8 cellular contexts compared by ENCODE assay signal in genomic region chr7:36967387-36967786, GRCh38.
DNase-seq lines count a peak whose midpoint lies in the region; ATAC-seq and TF ChIP-seq lines count a peak whose summit lies in the region.

No MANE protein-coding gene starts in this region.

- CTCF ChIA-PET in Panc1 (lab: Charles Lee) = interaction anchor here (0.6 to 1.3 kb wide), 5 partner anchors 13 to 215 kb away, joined by 3 to 7 read pairs (median 4); no protein-coding TSS in a partner anchor

- H3K9me3 ChIP-seq in HAP-1 (no peaks in the 10 kb centered on the region), Panc1 (ENCODE audit: control insufficient read depth, insufficient read depth, low read depth, low read length) (peaks cover 19% of the 10 kb centered on the region; the same call in 1 of the 2 replicates)

- TF ChIP-seq CTCF in Panc1 (IDR thresholded peaks at IDR 0.05) (peak; percentile 70), endothelial cell (IDR thresholded peaks at IDR 0.05; ENCODE audit: unreplicated experiment) (peak; percentile 87)

- H3K4me3 Mint-ChIP-seq in endothelial cell (ENCODE audit: unreplicated experiment) = no peak overlapping the region
- H3K4me3 Mint-ChIP-seq in stimulated activated memory B cell treated with anti-CD40 and anti-IgM and Interleukin-4, amounts not matched to agents 10 μg/mL and 1 μg/mL and 100 μg/mL, for 72 hours = no peak overlapping the region

- intact Hi-C loops in Panc1 (cut with micrococcal nuclease; ENCODE audit: unreplicated experiment) = no loop called here

- peak; percentile 71 for ATAC-seq in Panc1
- ATAC-seq in stimulated activated memory B cell treated with anti-CD40 and anti-IgM and Interleukin-4, amounts not matched to agents 10 μg/mL and 1 μg/mL and 100 μg/mL, for 72 hours = no peak

- POLR2A ChIA-PET in Panc1 (lab: Charles Lee) = no interaction called here

- H3K27me3 ChIP-seq in HAP-1 (ENCODE audit: low read depth) (no peaks in the 10 kb centered on the region), Panc1 (ENCODE audit: control insufficient read depth, insufficient read depth, low read length) (no peaks in the 10 kb centered on the region)

- H3K27me3 Mint-ChIP-seq in endothelial cell (ENCODE audit: unreplicated experiment) = no peaks in the 10 kb centered on the region
- H3K27me3 Mint-ChIP-seq in stimulated activated memory B cell treated with anti-CD40 and anti-IgM and Interleukin-4, amounts not matched to agents 10 μg/mL and 1 μg/mL and 100 μg/mL, for 72 hours = no peaks in the 10 kb centered on the region

- H3K36me3 ChIP-seq in HAP-1 (replicated peaks) (no peaks in the 10 kb centered on the region), Panc1 (ENCODE audit: control insufficient read depth, insufficient read depth, low read length) (no peaks in the 10 kb centered on the region)

- no peak overlapping the region for H3K27ac ChIP-seq in Panc1 (ENCODE audit: low read length)

- peaks cover 36% of the 10 kb centered on the region for H3K4me1 Mint-ChIP-seq in endothelial cell (ENCODE audit: unreplicated experiment)
- H3K4me1 Mint-ChIP-seq in stimulated activated memory B cell treated with anti-CD40 and anti-IgM and Interleukin-4, amounts not matched to agents 10 μg/mL and 1 μg/mL and 100 μg/mL, for 72 hours = peaks cover 36% of the 10 kb centered on the region

- in situ Hi-C loops in HAP-1 (cut with MboI; ENCODE audit: low sequenced_read_pairs) = loop anchor here (25.0 kb wide), 1 partner anchor 480 kb away; no protein-coding TSS in a partner anchor
- in situ Hi-C loops in Panc1 (cut with HindIII; ENCODE audit: low pct_unique_long_range_greater_than_20kb, low sequenced_read_pairs) = no loop called here

- H3K4me3 ChIP-seq in HAP-1 (no peak overlapping the region), Panc1 (ENCODE audit: low read depth in 2 of 2, low read length in 2 of 2) (no peak overlapping the region)

- H3K4me1 ChIP-seq in HAP-1 = no peaks in the 10 kb centered on the region
- no peaks in the 10 kb centered on the region for H3K4me1 ChIP-seq in Panc1 (ENCODE audit: control insufficient read depth, insufficient read depth, low read length)

- peak overlapping the region; percentile 22 for H3K27ac Mint-ChIP-seq in endothelial cell (ENCODE audit: unreplicated experiment)
- no peak overlapping the region for H3K27ac Mint-ChIP-seq in stimulated activated memory B cell treated with anti-CD40 and anti-IgM and Interleukin-4, amounts not matched to agents 10 μg/mL and 1 μg/mL and 100 μg/mL, for 72 hours

- H3K9me3 Mint-ChIP-seq in endothelial cell (ENCODE audit: unreplicated experiment) = no peaks in the 10 kb centered on the region
- no peaks in the 10 kb centered on the region for H3K9me3 Mint-ChIP-seq in stimulated activated memory B cell treated with anti-CD40 and anti-IgM and Interleukin-4, amounts not matched to agents 10 μg/mL and 1 μg/mL and 100 μg/mL, for 72 hours

- DNase-seq in CMK (ENCODE audit: low read depth) = peak; percentile 25
- peak; percentile 58 to 71 for DNase-seq in HAP-1 (ENCODE audit: low spot score in 2 of 2)
- no peak for DNase-seq in Panc1 (ENCODE audit: low read depth, low spot score)
- peak; percentile 63 for DNase-seq in endothelial cell (ENCODE audit: low spot score)
- DNase-seq in midbrain (lab: John Stamatoyannopoulos, UW) = peak; percentile 83
- DNase-seq in NCI-H2107 (lab: John Stamatoyannopoulos, UW) = no peak
- no peak for DNase-seq in GDM1 (lab: John Stamatoyannopoulos, UW)

- H3K36me3 Mint-ChIP-seq in endothelial cell (ENCODE audit: low read depth, unreplicated experiment) = no peaks in the 10 kb centered on the region
- peaks cover 29% of the 10 kb centered on the region for H3K36me3 Mint-ChIP-seq in stimulated activated memory B cell treated with anti-CD40 and anti-IgM and Interleukin-4, amounts not matched to agents 10 μg/mL and 1 μg/mL and 100 μg/mL, for 72 hours

- BruUV-seq in Panc1 (replicated peaks; lab: Mats Ljungman, UMichigan) = no TSS peak

Comparison
In these comparisons a context has a peak if more than half of its experiments do, and no peak if none do; other contexts are left out.
1. DNase-seq: peak in CMK (single experiment), HAP-1 (2 of 2), endothelial cell (single experiment) and midbrain (single experiment); none in Panc1 (single experiment), NCI-H2107 (single experiment) and GDM1 (single experiment).